In the genomic region with DNA sequence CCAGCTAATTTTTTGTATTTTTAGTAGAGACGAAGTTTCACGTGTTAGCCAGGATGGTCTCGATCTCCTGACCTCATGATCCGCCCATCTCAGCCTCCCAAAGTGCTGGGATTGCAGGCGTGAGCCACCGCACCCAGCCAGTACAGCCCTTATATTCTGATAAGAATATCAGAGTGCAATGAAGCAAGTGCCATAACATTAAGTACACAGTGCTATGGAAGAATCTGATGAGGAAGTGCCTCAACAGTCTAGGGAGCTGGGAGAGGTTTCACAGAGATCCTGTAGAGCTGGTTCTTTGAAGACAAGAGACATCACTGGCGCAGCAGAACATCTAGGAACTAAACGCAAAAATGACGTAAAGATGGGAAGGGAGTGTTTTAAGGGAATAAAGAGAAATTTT, we compare ENCODE assay signal across 2 cellular contexts.
TF ChIP-seq lines count a peak whose summit lies in the region.

No MANE protein-coding gene starts in this region.

TF ChIP-seq in HCT116, 20 proteins besides CTCF, POLR2A, EP300 and RAD21:
- TF ChIP-seq EZH2 (IDR thresholded peaks at IDR 0.05) (no peak), JUND (IDR thresholded peaks at IDR 0.05) (no peak), CBX3 (IDR thresholded peaks at IDR 0.05; ENCODE audit: low read depth) (no peak), ZFX (IDR thresholded peaks at IDR 0.05) (no peak), SP1 (IDR thresholded peaks at IDR 0.05; ENCODE audit: low read depth) (no peak), EGR1 (IDR thresholded peaks at IDR 0.05; ENCODE audit: low read depth) (no peak), ELF1 (IDR thresholded peaks at IDR 0.05; ENCODE audit: borderline replicate concordance, low read depth) (no peak), SRF (IDR thresholded peaks at IDR 0.05; ENCODE audit: low read depth) (no peak), TCF7L2 (IDR thresholded peaks at IDR 0.05; ENCODE audit: borderline replicate concordance, extremely low read depth, insufficient read depth, insufficient read length) (no peak), ZNF274 (IDR thresholded peaks at IDR 0.05; ENCODE audit: low read depth, low read length) (no peak), YY1 (IDR thresholded peaks at IDR 0.05; ENCODE audit: extremely low read depth, insufficient replicate concordance, low read depth, low read length) (no peak)
- TF ChIP-seq, protein P1, sequence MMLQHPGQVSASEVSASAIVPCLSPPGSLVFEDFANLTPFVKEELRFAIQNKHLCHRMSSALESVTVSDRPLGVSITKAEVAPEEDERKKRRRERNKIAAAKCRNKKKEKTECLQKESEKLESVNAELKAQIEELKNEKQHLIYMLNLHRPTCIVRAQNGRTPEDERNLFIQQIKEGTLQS (IDR thresholded peaks at IDR 0.05): no peak
- TF ChIP-seq, protein P2, sequence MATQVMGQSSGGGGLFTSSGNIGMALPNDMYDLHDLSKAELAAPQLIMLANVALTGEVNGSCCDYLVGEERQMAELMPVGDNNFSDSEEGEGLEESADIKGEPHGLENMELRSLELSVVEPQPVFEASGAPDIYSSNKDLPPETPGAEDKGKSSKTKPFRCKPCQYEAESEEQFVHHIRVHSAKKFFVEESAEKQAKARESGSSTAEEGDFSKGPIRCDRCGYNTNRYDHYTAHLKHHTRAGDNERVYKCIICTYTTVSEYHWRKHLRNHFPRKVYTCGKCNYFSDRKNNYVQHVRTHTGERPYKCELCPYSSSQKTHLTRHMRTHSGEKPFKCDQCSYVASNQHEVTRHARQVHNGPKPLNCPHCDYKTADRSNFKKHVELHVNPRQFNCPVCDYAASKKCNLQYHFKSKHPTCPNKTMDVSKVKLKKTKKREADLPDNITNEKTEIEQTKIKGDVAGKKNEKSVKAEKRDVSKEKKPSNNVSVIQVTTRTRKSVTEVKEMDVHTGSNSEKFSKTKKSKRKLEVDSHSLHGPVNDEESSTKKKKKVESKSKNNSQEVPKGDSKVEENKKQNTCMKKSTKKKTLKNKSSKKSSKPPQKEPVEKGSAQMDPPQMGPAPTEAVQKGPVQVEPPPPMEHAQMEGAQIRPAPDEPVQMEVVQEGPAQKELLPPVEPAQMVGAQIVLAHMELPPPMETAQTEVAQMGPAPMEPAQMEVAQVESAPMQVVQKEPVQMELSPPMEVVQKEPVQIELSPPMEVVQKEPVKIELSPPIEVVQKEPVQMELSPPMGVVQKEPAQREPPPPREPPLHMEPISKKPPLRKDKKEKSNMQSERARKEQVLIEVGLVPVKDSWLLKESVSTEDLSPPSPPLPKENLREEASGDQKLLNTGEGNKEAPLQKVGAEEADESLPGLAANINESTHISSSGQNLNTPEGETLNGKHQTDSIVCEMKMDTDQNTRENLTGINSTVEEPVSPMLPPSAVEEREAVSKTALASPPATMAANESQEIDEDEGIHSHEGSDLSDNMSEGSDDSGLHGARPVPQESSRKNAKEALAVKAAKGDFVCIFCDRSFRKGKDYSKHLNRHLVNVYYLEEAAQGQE (IDR thresholded peaks at IDR 0.05; ENCODE audit: low read depth): no peak

TF ChIP-seq in GM12878, 131 proteins besides CTCF, POLR2A, EP300 and RAD21:
- TF ChIP-seq ESRRA (IDR thresholded peaks at IDR 0.05; ENCODE audit: low read length) (no peak), CREB1 (IDR thresholded peaks at IDR 0.05; ENCODE audit: low read depth) (no peak), USF2 (IDR thresholded peaks at IDR 0.05; ENCODE audit: borderline replicate concordance, low read depth, low read length) (no peak)
TF ChIP-seq in GM12878: peak in this region for 0.
